12 cellular contexts compared by ENCODE assay signal in genomic region chr3:53939081-53939582, GRCh38. TPM values are rescaled to one million over a fixed set of nuclear protein-coding genes. Genes with fewer than 3 reads are reported as not detected.
A peak's percentile ranks its signal among the peaks of the same experiment; 100 is the strongest.
DNase-seq lines count a peak whose midpoint lies in the region; ATAC-seq, FAIRE-seq and TF ChIP-seq lines count a peak whose summit lies in the region.
"Had no signal": no experiment of that assay in that cellular context is flagged by ENCODE, and none has a peak within 500 bp of the region (broad histone marks: within the 10 kb centered on the region; RNA-seq: fewer than 3 reads in every experiment).

No MANE protein-coding gene starts in this region.

- H3K4me1 ChIP-seq in BE2C = no peaks in the 10 kb centered on the region; the same call in 1 of the 2 replicates
- no peaks in the 10 kb centered on the region for H3K4me1 ChIP-seq in GM23338 (ENCODE audit: insufficient read depth)
- no peaks in the 10 kb centered on the region for H3K4me1 ChIP-seq in kidney (ENCODE audit: control insufficient read depth in 1 of 2, insufficient read depth in 1 of 2, low read depth in 1 of 2, low read length in 2 of 2)

- no peaks in the 10 kb centered on the region for H3K79me2 ChIP-seq in GM23338 (replicated peaks; ENCODE audit: insufficient read depth)

- H4K20me1 ChIP-seq in GM23338 (replicated peaks; ENCODE audit: insufficient read depth) = no peaks in the 10 kb centered on the region

- H3K27me3 ChIP-seq in BE2C (no peaks in the 10 kb centered on the region), WERI-Rb-1 (ENCODE audit: insufficient read depth, low read depth, severe bottlenecking) (no peaks in the 10 kb centered on the region), GM23338 (ENCODE audit: insufficient read depth) (no peaks in the 10 kb centered on the region)

- H3K27ac ChIP-seq in WERI-Rb-1 (no peak overlapping the region), GM23338 (ENCODE audit: low read depth) (no peak overlapping the region), kidney (ENCODE audit: low read depth in 2 of 2, low read length in 2 of 2) (no peak overlapping the region)

- H3K36me3 ChIP-seq in BE2C (no peaks in the 10 kb centered on the region), WERI-Rb-1 (no peaks in the 10 kb centered on the region), GM23338 (ENCODE audit: insufficient read depth) (peaks cover 4% of the 10 kb centered on the region; the same call in 1 of the 2 replicates), kidney (ENCODE audit: control insufficient read depth in 1 of 2, insufficient read depth in 2 of 2, low read length in 2 of 2) (no peaks in the 10 kb centered on the region)

- intact Hi-C loops in kidney (cut with DNase I) = no loop called here

- no peak for ATAC-seq in GM23338
- no peak for ATAC-seq in HG03039 (IDR thresholded peaks at IDR 0.05; ENCODE audit: unreplicated experiment)

- FAIRE-seq in kidney (lab: Jason Lieb, UNC) = no peak

- TF ChIP-seq CTCF in BE2C (IDR thresholded peaks at IDR 0.05; ENCODE audit: low read depth, low read length) = no peak
- no peak for TF ChIP-seq CTCF in WERI-Rb-1 (IDR thresholded peaks at IDR 0.05; ENCODE audit: low read depth, low read length)
- no peak for TF ChIP-seq CTCF in nephron progenitor cell (IDR thresholded peaks at IDR 0.05)
- TF ChIP-seq CTCF in GM23338 (conservative IDR thresholded peaks at IDR 0.05; ENCODE audit: low read depth in 2 of 2) = no peak
- no peak for TF ChIP-seq CTCF in kidney (IDR thresholded peaks at IDR 0.05; ENCODE audit: borderline replicate concordance, extremely low read depth, insufficient read depth)

- no peaks in the 10 kb centered on the region for H3K9me2 ChIP-seq in GM23338 (ENCODE audit: insufficient read depth)

- peak overlapping the region; percentile 66 for H3K27ac Mint-ChIP-seq in nephron progenitor cell
- no peak overlapping the region for H3K27ac Mint-ChIP-seq in GM23338
- H3K27ac Mint-ChIP-seq: CD4-positive, alpha-beta memory T cell; H9 had no signal

- no peaks in the 10 kb centered on the region for H3F3A ChIP-seq in GM23338 (replicated peaks; ENCODE audit: low read depth)

- H3K4me1 Mint-ChIP-seq in nephron progenitor cell = peaks cover 33% of the 10 kb centered on the region
- H3K4me1 Mint-ChIP-seq in GM23338 = no peaks in the 10 kb centered on the region
- H3K4me1 Mint-ChIP-seq: CD4-positive, alpha-beta memory T cell; H9 had no signal

- H3K4me3 ChIP-seq in BE2C (ENCODE audit: low read depth, low read length) = 0 out of 2 replicates have a peak overlapping the region, but pooled peaks have one; percentile 17
- H3K4me3 ChIP-seq in WERI-Rb-1 (ENCODE audit: low read depth, low read length) = no peak overlapping the region
- H3K4me3 ChIP-seq in GM23338 = no peak overlapping the region
- no peak overlapping the region for H3K4me3 ChIP-seq in kidney (ENCODE audit: low read length in 2 of 2)

- H3K36me3 Mint-ChIP-seq in nephron progenitor cell (ENCODE audit: low read depth) (peaks cover 17% of the 10 kb centered on the region), GM23338 (ENCODE audit: low read depth) (peaks cover 10% of the 10 kb centered on the region; the same call in 2 of the 3 replicates)
- H3K36me3 Mint-ChIP-seq: CD4-positive, alpha-beta memory T cell had no signal

- no peaks in the 10 kb centered on the region for H3K9me3 ChIP-seq in BE2C
- H3K9me3 ChIP-seq in WERI-Rb-1 (ENCODE audit: severe bottlenecking) = no peaks in the 10 kb centered on the region
- no peaks in the 10 kb centered on the region for H3K9me3 ChIP-seq in kidney (ENCODE audit: control insufficient read depth in 1 of 2, low read length in 2 of 2)

- H3K27me3 Mint-ChIP-seq in nephron progenitor cell (ENCODE audit: low read depth, poor library complexity) (peaks cover 4% of the 10 kb centered on the region), GM23338 (ENCODE audit: insufficient read depth, low read depth, poor library complexity) (no peaks in the 10 kb centered on the region)

- H3K9me3 Mint-ChIP-seq in nephron progenitor cell (peaks cover 22% of the 10 kb centered on the region), GM23338 (peaks cover 17% of the 10 kb centered on the region)

- DNase-seq in BE2C (peak; percentile 22), NCI-H524 treated with DMSO at 0.1 percent for 48 hours (lab: John Stamatoyannopoulos, UW) (peak; percentile 76), WERI-Rb-1 (peak; percentile 90), nephron progenitor cell (peak; percentile 27), GM23338 (ENCODE audit: low spot score) (no peak), mesenteric fat pad (ENCODE audit: low spot score) (no peak), kidney (no peak)
- DNase-seq: 8988T, NCI-H2171 had no signal

- H3K4me2 ChIP-seq in GM23338 = no peak overlapping the region

- no peak overlapping the region for H3K9ac ChIP-seq in kidney (ENCODE audit: low read length in 2 of 2)

- H3K4me3 Mint-ChIP-seq in nephron progenitor cell (no peak overlapping the region), GM23338 (no peak overlapping the region)
- H3K4me3 Mint-ChIP-seq: CD4-positive, alpha-beta memory T cell; H9 had no signal

- no peak overlapping the region for H2AFZ ChIP-seq in GM23338

TF ChIP-seq in GM23338, 12 proteins besides CTCF, POLR2A, EP300 and RAD21 (continues in another document):
- no peak for TF ChIP-seq ZNF462 (CRISPR knock-in tag; IDR thresholded peaks at IDR 0.05)
- TF ChIP-seq EZH2phosphoT487 (IDR thresholded peaks at IDR 0.05; ENCODE audit: unreplicated experiment) = no peak
- no peak for TF ChIP-seq NANOG (IDR thresholded peaks at IDR 0.05; ENCODE audit: borderline replicate concordance)
- no peak for TF ChIP-seq CREB1 (CRISPR knock-in tag; IDR thresholded peaks at IDR 0.05; ENCODE audit: low read depth)
- no peak for TF ChIP-seq JUNB (IDR thresholded peaks at IDR 0.05; ENCODE audit: unreplicated experiment)

RNA-seq across cellular contexts. Expression of gene SELENOK, which starts 47.5 kb away (rescaled TPM):
- polyA plus RNA-seq in BE2C (2012; ENCODE audit: insufficient read depth, insufficient read length, low read depth) = 69.8 TPM
- total RNA-seq in GM23338 (2014; rRNA removed; shearing (Covaris generic)) = 21.4 and 26.4 TPM in 2 replicates
- polyA plus RNA-seq in GM23338 (2016; fragmentation: Nextera tagmentation; extraction: Ambion mirVana) (168 and 182 TPM in 2 replicates), kidney (ENCODE audit: insufficient read depth, low read depth, low replicate concordance) (106 TPM)
- total RNA-seq in mesenteric fat pad (40.5 TPM), kidney (51.0 TPM)

RNA-seq across cellular contexts. Expression of gene ACTR8, which starts 57.2 kb away (rescaled TPM):
- 22.3 TPM for polyA plus RNA-seq in BE2C (2012; ENCODE audit: insufficient read depth, insufficient read length, low read depth)
- total RNA-seq in GM23338 (2014; rRNA removed; shearing (Covaris generic)) = 23.0 and 25.7 TPM in 2 replicates
- polyA plus RNA-seq in GM23338 (2016; fragmentation: Nextera tagmentation; extraction: Ambion mirVana) = 16.2 and 19.8 TPM in 2 replicates
- total RNA-seq in mesenteric fat pad = 19.5 TPM
- 29.6 TPM for total RNA-seq in kidney
- 20.4 TPM for polyA plus RNA-seq in kidney (ENCODE audit: insufficient read depth, low read depth, low replicate concordance)

Comparison
In these comparisons a context has a peak if more than half of its experiments do, and no peak if none do; other contexts are left out.
1. DNase-seq: peak in BE2C (single experiment), NCI-H524 treated with DMSO at 0.1 percent for 48 hours (single experiment), WERI-Rb-1 (single experiment) and nephron progenitor cell (single experiment); none in GM23338 (single experiment), mesenteric fat pad (single experiment) and kidney (single experiment).